ENCODE assay signal across 27 cellular contexts in genomic region chr11:133892584-133893380, GRCh38. TPM values are rescaled to one million over a fixed set of nuclear protein-coding genes. Genes with fewer than 3 reads are reported as not detected.
DNase-seq lines count a peak whose midpoint lies in the region; ATAC-seq and TF ChIP-seq lines count a peak whose summit lies in the region.
"Had no signal": no experiment of that assay in that cellular context is flagged by ENCODE, and none has a peak within 500 bp of the region (broad histone marks: within the 10 kb centered on the region; RNA-seq: fewer than 3 reads in every experiment).

No MANE protein-coding gene starts in this region.

- no peak overlapping the region for H3K9ac ChIP-seq in SK-N-SH
- no peak overlapping the region for H3K9ac ChIP-seq in neural progenitor cell
- H3K9ac ChIP-seq: GM23248 had no signal

- H4K20me1 ChIP-seq in SK-N-SH (ENCODE audit: insufficient read depth) (no peaks in the 10 kb centered on the region), neural progenitor cell (ENCODE audit: low read depth) (no peaks in the 10 kb centered on the region)

- TF ChIP-seq RAD21 in SK-N-SH (IDR thresholded peaks at IDR 0.05; ENCODE audit: low read length), result no peak

- H3K4me1 Mint-ChIP-seq in neural progenitor cell (peaks cover 23% of the 10 kb centered on the region), type B pancreatic cell (ENCODE audit: unreplicated experiment) (peaks cover 3% of the 10 kb centered on the region)
- no peaks in the 10 kb centered on the region for H3K4me1 Mint-ChIP-seq in activated T-helper 17 cell treated with anti-CD3 and anti-CD28 coated beads, Interleukin-2, amount 50 U/mL, for 72 hours

- H3K9me3 Mint-ChIP-seq in neural progenitor cell (no peaks in the 10 kb centered on the region), type B pancreatic cell (no peaks in the 10 kb centered on the region)
- H3K9me3 Mint-ChIP-seq in activated T-helper 17 cell treated with anti-CD3 and anti-CD28 coated beads, Interleukin-2, amount 50 U/mL, for 72 hours, result no peaks in the 10 kb centered on the region
- H3K9me3 Mint-ChIP-seq: CD4-positive, alpha-beta T cell had no signal

- H3F3A ChIP-seq in SK-N-SH (replicated peaks; ENCODE audit: insufficient read depth) (no peaks in the 10 kb centered on the region), neural progenitor cell (ENCODE audit: low read depth) (peaks cover 5% of the 10 kb centered on the region)

- H2AFZ ChIP-seq in SK-N-SH (ENCODE audit: low read depth) (no peak overlapping the region), neural progenitor cell (replicated peaks) (no peak overlapping the region)
- H2AFZ ChIP-seq: GM23248 had no signal

- H3K27ac ChIP-seq in SK-N-SH (ENCODE audit: low read depth in 2 of 2, low read length in 1 of 2), result no peak overlapping the region
- no peak overlapping the region for H3K27ac ChIP-seq in coronary artery
- no peak overlapping the region for H3K27ac ChIP-seq in neural progenitor cell
- H3K27ac ChIP-seq: 22Rv1, GM23248, HL-60 had no signal

- peak overlapping the region; percentile 0 for H3K27ac Mint-ChIP-seq in neural progenitor cell
- H3K27ac Mint-ChIP-seq in type B pancreatic cell, result no peak overlapping the region
- H3K27ac Mint-ChIP-seq in activated T-helper 17 cell treated with anti-CD3 and anti-CD28 coated beads, Interleukin-2, amount 50 U/mL, for 72 hours, result no peak overlapping the region
- H3K27ac Mint-ChIP-seq: CD4-positive, alpha-beta T cell had no signal

- no peaks in the 10 kb centered on the region for H3K79me2 ChIP-seq in SK-N-SH (ENCODE audit: insufficient read depth)
- no peaks in the 10 kb centered on the region for H3K79me2 ChIP-seq in neural progenitor cell (ENCODE audit: low read depth)

- 78% methylated on average over 12 of the region's 19 CpGs for WGBS in SK-N-SH (ENCODE audit: low lambda C conversion rate)

- no peak overlapping the region for H3K4me3 ChIP-seq in SK-N-SH (ENCODE audit: low read depth in 2 of 2, low read length in 1 of 2)
- no peak overlapping the region for H3K4me3 ChIP-seq in coronary artery
- no peak overlapping the region for H3K4me3 ChIP-seq in neural progenitor cell
- H3K4me3 ChIP-seq: GM23248 had no signal

- H3K27me3 Mint-ChIP-seq in neural progenitor cell (ENCODE audit: insufficient read depth, low read depth) (peaks cover 3% of the 10 kb centered on the region), type B pancreatic cell (peaks cover 29% of the 10 kb centered on the region)
- H3K27me3 Mint-ChIP-seq in activated T-helper 17 cell treated with anti-CD3 and anti-CD28 coated beads, Interleukin-2, amount 50 U/mL, for 72 hours, result peaks cover 24% of the 10 kb centered on the region

- DNase-seq in SK-N-SH (peak; percentile 4), coronary artery (ENCODE audit: low spot score) (peak; percentile 56), neural progenitor cell (ENCODE audit: low spot score) (no peak), type B pancreatic cell (ENCODE audit: extremely low spot score, unreplicated experiment) (peak; percentile 64), NCI-H524 (lab: John Stamatoyannopoulos, UW) (no peak)
- no peak for DNase-seq in activated CD4-positive, alpha-beta T cell treated with anti-CD3 and anti-CD28 coated beads for 1 hour
- DNase-seq: CD4-positive, alpha-beta T cell; DMS153; GF-D8; GM23248; IMR-90; NCI-H1092 treated with DMSO at 0.1 percent for 48 hours; NCI-H146; NCI-H2029 treated with DMSO at 0.1 percent for 48 hours; NCI-H82; OCI-M1; Right ventricle myocardium superior had no signal

- TF ChIP-seq EP300 in SK-N-SH (IDR thresholded peaks at IDR 0.05; ENCODE audit: borderline replicate concordance in 1 of 2, low read depth in 1 of 2, low read length in 1 of 2), result no peak

- no peaks in the 10 kb centered on the region for H3K9me2 ChIP-seq in SK-N-SH

- no peak for ATAC-seq in SK-N-SH treated with all-trans-retinoic acid at 6 μM for 48 hours
- ATAC-seq in activated T-helper 17 cell treated with anti-CD3 and anti-CD28 coated beads, Interleukin-2, amount 50 U/mL, for 72 hours (replicated peaks), result no peak
- ATAC-seq: HCT116 had no signal

- H3K36me3 Mint-ChIP-seq in neural progenitor cell (no peaks in the 10 kb centered on the region), type B pancreatic cell (no peaks in the 10 kb centered on the region)
- peaks cover 4% of the 10 kb centered on the region for H3K36me3 Mint-ChIP-seq in activated T-helper 17 cell treated with anti-CD3 and anti-CD28 coated beads, Interleukin-2, amount 50 U/mL, for 72 hours (ENCODE audit: low read depth)

- CTCF ChIA-PET in SK-N-SH (lab: Yijun Ruan, JAX), result no interaction called here

- H3K9me3 ChIP-seq in SK-N-SH (no peaks in the 10 kb centered on the region), neural progenitor cell (ENCODE audit: low read depth) (no peaks in the 10 kb centered on the region)

- POLR2A ChIA-PET in SK-N-SH (lab: Yijun Ruan, JAX), result no interaction called here

- H3K36me3 ChIP-seq in SK-N-SH (replicated peaks in 1 of 2; ENCODE audit: control insufficient read depth in 1 of 2, insufficient read depth in 2 of 2, low read length in 1 of 2) (no peaks in the 10 kb centered on the region), neural progenitor cell (no peaks in the 10 kb centered on the region)

- no peaks in the 10 kb centered on the region for H3K4me1 ChIP-seq in SK-N-SH (ENCODE audit: control insufficient read depth in 1 of 2, insufficient read depth in 2 of 2, low read depth in 1 of 2, low read length in 1 of 2)
- peaks cover 19% of the 10 kb centered on the region for H3K4me1 ChIP-seq in neural progenitor cell

- TF ChIP-seq CTCF in SK-N-SH (IDR thresholded peaks at IDR 0.05) (no peak), coronary artery (IDR thresholded peaks at IDR 0.05) (no peak), neural progenitor cell (IDR thresholded peaks at IDR 0.05) (no peak), type B pancreatic cell (conservative IDR thresholded peaks at IDR 0.05) (no peak)

- H3K4me3 Mint-ChIP-seq in neural progenitor cell (no peak overlapping the region), type B pancreatic cell (no peak overlapping the region)
- no peak overlapping the region for H3K4me3 Mint-ChIP-seq in activated T-helper 17 cell treated with anti-CD3 and anti-CD28 coated beads, Interleukin-2, amount 50 U/mL, for 72 hours
- H3K4me3 Mint-ChIP-seq: CD4-positive, alpha-beta T cell had no signal

- H3K4me2 ChIP-seq in SK-N-SH, result no peak overlapping the region
- H3K4me2 ChIP-seq in neural progenitor cell, result no peak overlapping the region

- H3K27me3 ChIP-seq in SK-N-SH (ENCODE audit: insufficient read depth) (no peaks in the 10 kb centered on the region), neural progenitor cell (no peaks in the 10 kb centered on the region)

TF ChIP-seq in SK-N-SH, 30 proteins besides CTCF, POLR2A, EP300 and RAD21 (continues in another document):
- TF ChIP-seq NRF1 (IDR thresholded peaks at IDR 0.05; ENCODE audit: low read depth, low read length), result no peak
- TF ChIP-seq RFX5 (IDR thresholded peaks at IDR 0.05; ENCODE audit: low read length), result no peak
- TF ChIP-seq ELF1 (IDR thresholded peaks at IDR 0.05), result no peak
- TF ChIP-seq GABPA (IDR thresholded peaks at IDR 0.05; ENCODE audit: low read depth), result no peak
- TF ChIP-seq CHD2 (IDR thresholded peaks at IDR 0.05; ENCODE audit: low read length, partially characterized antibody), result no peak
- TF ChIP-seq SIN3A (IDR thresholded peaks at IDR 0.05; ENCODE audit: borderline replicate concordance, low read depth, low read length), result no peak
- no peak for TF ChIP-seq YY1 (IDR thresholded peaks at IDR 0.05; ENCODE audit: low read depth)

TF ChIP-seq in SK-N-SH treated with all-trans-retinoic acid at 6 μM for 48 hours, 23 proteins besides CTCF, POLR2A, EP300 and RAD21 (continues in another document):
- TF ChIP-seq ZFP30 (CRISPR knock-in tag; IDR thresholded peaks at IDR 0.05) (no peak), GLIS3 (CRISPR knock-in tag; IDR thresholded peaks at IDR 0.05) (no peak), TCF4 (CRISPR knock-in tag; IDR thresholded peaks at IDR 0.05; ENCODE audit: borderline replicate concordance) (no peak), SNAI2 (CRISPR knock-in tag; IDR thresholded peaks at IDR 0.05) (no peak), ISL1 (CRISPR knock-in tag; IDR thresholded peaks at IDR 0.05) (no peak), TOX (CRISPR knock-in tag; IDR thresholded peaks at IDR 0.05; ENCODE audit: borderline replicate concordance) (no peak), ZNF565 (CRISPR knock-in tag; conservative IDR thresholded peaks at IDR 0.05; ENCODE audit: low read depth) (no peak), TSHZ2 (CRISPR knock-in tag; IDR thresholded peaks at IDR 0.05) (no peak)

RNA-seq across cellular contexts. Expression of gene SPATA19, which starts 47.5 kb away (rescaled TPM):
- polyA plus RNA-seq in SK-N-SH (2012; rRNA removed), result not detected in 2 replicates
- not detected in 2 replicates for polyA plus RNA-seq in SK-N-SH (2012; cell fraction: cytosol; rRNA removed)
- not detected in 2 replicates for polyA plus RNA-seq in SK-N-SH (2012; cell fraction: nucleus; rRNA removed)
- total RNA-seq in neural progenitor cell (ENCODE audit: low replicate concordance) (not detected in 2 replicates), type B pancreatic cell (ENCODE audit: low replicate concordance) (not detected in 2 replicates)
- total RNA-seq in activated T-helper 17 cell treated with anti-CD3 and anti-CD28 coated beads, Interleukin-2, amount 50 U/mL, for 72 hours, result not detected
- total RNA-seq: CD4-positive, alpha-beta T cell; Daoy; GM23248; HT1080; IMR-90; M059J; NCI-H460; Right ventricle myocardium superior had no signal
- polyA plus RNA-seq: AG04450, GM23248, IMR-90 had no signal

Comparison
In these comparisons a context has a peak if more than half of its experiments do, and no peak if none do; other contexts are left out.
1. DNase-seq: peak in SK-N-SH (single experiment), coronary artery (single experiment) and type B pancreatic cell (single experiment); none in neural progenitor cell (single experiment), activated CD4-positive, alpha-beta T cell treated with anti-CD3 and anti-CD28 coated beads for 1 hour (single experiment) and NCI-H524 (0 of 2).